Comparison of ENCODE assay signal across 8 cellular contexts in genomic region chr19:13181747-13182388, GRCh38. TPM values are rescaled to one million over a fixed set of nuclear protein-coding genes. Genes with fewer than 3 reads are reported as not detected.
A peak's percentile ranks its signal among the peaks of the same experiment; 100 is the strongest.
DNase-seq lines count a peak whose midpoint lies in the region; ATAC-seq and TF ChIP-seq lines count a peak whose summit lies in the region.

No MANE protein-coding gene starts in this region.

- peaks cover 0 to 17% (median 12%) of the 10 kb centered on the region in 12 donors for H3K4me1 ChIP-seq in heart left ventricle

- intact Hi-C loops in activated T-helper 2 cell treated with anti-CD3 and anti-CD28 coated beads, Interferon-gamma antibody, Interleukin-2, Interleukin-4, amounts not matched to agents 10 μg/mL and 5 μg/mL and 100 μg/mL, durations not matched to agents 14 hours and 24 hours and 36 hours (cut with micrococcal nuclease), result no loop called here
- intact Hi-C loops in heart left ventricle (cut with DNase I), result no loop called here
- intact Hi-C loops in sciatic nerve (cut with DNase I), result no loop called here

- H3K27ac Mint-ChIP-seq in activated T-helper 2 cell treated with anti-CD3 and anti-CD28 coated beads, Interferon-gamma antibody, Interleukin-2, Interleukin-4, amounts not matched to agents 10 μg/mL and 5 μg/mL and 100 μg/mL, durations not matched to agents 14 hours and 24 hours and 36 hours, result peak overlapping the region; percentile 48

- no peaks in the 10 kb centered on the region for H3K27me3 ChIP-seq in heart left ventricle

- H3K4me3 Mint-ChIP-seq in activated T-helper 2 cell treated with anti-CD3 and anti-CD28 coated beads, Interferon-gamma antibody, Interleukin-2, Interleukin-4, amounts not matched to agents 10 μg/mL and 5 μg/mL and 100 μg/mL, durations not matched to agents 14 hours and 24 hours and 36 hours (ENCODE audit: low read depth), result no peak overlapping the region

- peak overlapping the region in 11 of 12 donors; percentile 6 to 77 (median 52) for H3K27ac ChIP-seq in heart left ventricle

- no peaks in the 10 kb centered on the region for H3K27me3 Mint-ChIP-seq in activated T-helper 2 cell treated with anti-CD3 and anti-CD28 coated beads, Interferon-gamma antibody, Interleukin-2, Interleukin-4, amounts not matched to agents 10 μg/mL and 5 μg/mL and 100 μg/mL, durations not matched to agents 14 hours and 24 hours and 36 hours (ENCODE audit: low read depth)

- no peaks in the 10 kb centered on the region for H3K9me3 Mint-ChIP-seq in activated T-helper 2 cell treated with anti-CD3 and anti-CD28 coated beads, Interferon-gamma antibody, Interleukin-2, Interleukin-4, amounts not matched to agents 10 μg/mL and 5 μg/mL and 100 μg/mL, durations not matched to agents 14 hours and 24 hours and 36 hours

- ATAC-seq in heart left ventricle (peak; percentile 79 to 96 (median 91)), sciatic nerve (peak; percentile 59)

- TF ChIP-seq CTCF in heart left ventricle (IDR thresholded peaks at IDR 0.05), result no peak

- H3K36me3 ChIP-seq in heart left ventricle, result no peaks in the 10 kb centered on the region

- peaks cover 14% of the 10 kb centered on the region for H3K4me1 Mint-ChIP-seq in activated T-helper 2 cell treated with anti-CD3 and anti-CD28 coated beads, Interferon-gamma antibody, Interleukin-2, Interleukin-4, amounts not matched to agents 10 μg/mL and 5 μg/mL and 100 μg/mL, durations not matched to agents 14 hours and 24 hours and 36 hours (ENCODE audit: low read depth)

- DNase-seq in C1 segment of cervical spinal cord (lab: John Stamatoyannopoulos, UW) (peak in 11 of 14 donors; percentile 2 to 45 (median 21)), KG1 (lab: John Stamatoyannopoulos, UW) (peak; percentile 41), heart left ventricle (peak; percentile 80 to 91 (median 83)), sciatic nerve (ENCODE audit: low spot score) (peak; percentile 73), NCI-H524 (lab: John Stamatoyannopoulos, UW) (no peak), NCI-H187 (lab: John Stamatoyannopoulos, UW) (no peak), DMS53 treated with DMSO at 0.1 percent for 48 hours (lab: John Stamatoyannopoulos, UW; ENCODE audit: unreplicated experiment) (no peak)
- no peak for DNase-seq in activated T-helper 2 cell treated with anti-CD3 and anti-CD28 coated beads, Interferon-gamma antibody, Interleukin-2, Interleukin-4, amounts not matched to agents 10 μg/mL and 5 μg/mL and 100 μg/mL, durations not matched to agents 14 hours and 24 hours and 36 hours (ENCODE audit: low spot score)

- H3K9me3 ChIP-seq in heart left ventricle, result no peaks in the 10 kb centered on the region

- H3K36me3 Mint-ChIP-seq in activated T-helper 2 cell treated with anti-CD3 and anti-CD28 coated beads, Interferon-gamma antibody, Interleukin-2, Interleukin-4, amounts not matched to agents 10 μg/mL and 5 μg/mL and 100 μg/mL, durations not matched to agents 14 hours and 24 hours and 36 hours (ENCODE audit: low read depth), result no peaks in the 10 kb centered on the region

- TF ChIP-seq POLR2A in heart left ventricle (IDR thresholded peaks at IDR 0.05), result no peak

- 6 to 17% (median 11%) methylated on average over 11 to 16 of the region's 16 CpGs for WGBS in heart left ventricle, 4 donors

- H3K4me3 ChIP-seq in heart left ventricle, result no peak overlapping the region

RNA-seq across cellular contexts. Expression of gene IER2, which starts 31.7 kb away (rescaled TPM):
- total RNA-seq in activated T-helper 2 cell treated with anti-CD3 and anti-CD28 coated beads, Interferon-gamma antibody, Interleukin-2, Interleukin-4, amounts not matched to agents 10 μg/mL and 5 μg/mL and 100 μg/mL, durations not matched to agents 14 hours and 24 hours and 36 hours, result 140 and 143 TPM in 2 replicates
- total RNA-seq in heart left ventricle (100 to 1,000 TPM in 1 of 9 donors, 10 to 100 TPM in 8; 17.6 to 101 (median 29.1) TPM), sciatic nerve (102 TPM)
- 10 to 100 TPM; 21.8 to 35.7 TPM for polyA plus RNA-seq in heart left ventricle

RNA-seq across cellular contexts. Expression of gene STX10, which starts 31.7 kb away (rescaled TPM):
- total RNA-seq in activated T-helper 2 cell treated with anti-CD3 and anti-CD28 coated beads, Interferon-gamma antibody, Interleukin-2, Interleukin-4, amounts not matched to agents 10 μg/mL and 5 μg/mL and 100 μg/mL, durations not matched to agents 14 hours and 24 hours and 36 hours, result 68.9 and 69.1 TPM in 2 replicates
- total RNA-seq in heart left ventricle (10 to 100 TPM; 24.0 to 48.8 (median 35.8) TPM), sciatic nerve (48.3 TPM)
- polyA plus RNA-seq in heart left ventricle, result 10 to 100 TPM; 52.5 to 64.7 TPM

Comparison
In these comparisons a context has a peak if more than half of its experiments do, and no peak if none do; other contexts are left out.
1. DNase-seq: peak in C1 segment of cervical spinal cord (11 of 14), KG1 (single experiment), heart left ventricle (5 of 5) and sciatic nerve (single experiment); none in activated T-helper 2 cell treated with anti-CD3 and anti-CD28 coated beads, Interferon-gamma antibody, Interleukin-2, Interleukin-4, amounts not matched to agents 10 μg/mL and 5 μg/mL and 100 μg/mL, durations not matched to agents 14 hours and 24 hours and 36 hours (single experiment), NCI-H524 (0 of 2), NCI-H187 (0 of 2) and DMS53 treated with DMSO at 0.1 percent for 48 hours (single experiment).